1 cellular context compared by ENCODE assay signal in the genomic region with DNA sequence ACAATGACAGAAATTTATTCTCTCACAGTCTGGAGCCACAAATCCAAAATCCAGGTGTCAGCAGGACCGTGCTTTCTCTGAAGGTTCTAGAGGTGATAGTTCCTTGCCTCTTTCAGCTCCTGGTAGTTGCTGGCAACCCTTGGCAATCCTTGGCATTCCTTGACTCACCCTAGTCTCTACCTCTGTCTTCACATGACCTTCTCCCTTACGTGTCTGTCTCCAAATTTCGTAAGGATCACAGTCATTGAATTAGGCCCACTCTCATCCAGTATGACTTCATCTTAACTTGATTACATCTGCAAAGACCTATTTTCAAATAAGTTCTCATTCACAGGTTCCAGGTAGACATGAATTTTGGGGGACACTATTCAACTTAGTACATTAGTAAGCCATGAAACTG.
TF ChIP-seq lines count a peak whose summit lies in the region.

No MANE protein-coding gene starts in this region.

TF ChIP-seq in WTC11, 78 proteins besides CTCF, POLR2A, EP300 and RAD21 (continued from another document):
- TF ChIP-seq ZNF425 (CRISPR knock-in tag; conservative IDR thresholded peaks at IDR 0.05) (no peak), GABPB1 (CRISPR knock-in tag; IDR thresholded peaks at IDR 0.05) (no peak), RELA (CRISPR knock-in tag; IDR thresholded peaks at IDR 0.05; ENCODE audit: borderline replicate concordance) (no peak)
- TF ChIP-seq, protein P1, sequence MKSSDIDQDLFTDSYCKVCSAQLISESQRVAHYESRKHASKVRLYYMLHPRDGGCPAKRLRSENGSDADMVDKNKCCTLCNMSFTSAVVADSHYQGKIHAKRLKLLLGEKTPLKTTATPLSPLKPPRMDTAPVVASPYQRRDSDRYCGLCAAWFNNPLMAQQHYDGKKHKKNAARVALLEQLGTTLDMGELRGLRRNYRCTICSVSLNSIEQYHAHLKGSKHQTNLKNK (CRISPR knock-in tag; IDR thresholded peaks at IDR 0.05) = no peak
TF ChIP-seq in WTC11: peak in this region for 0.
